ENCODE assay signal across 8 cellular contexts in genomic region chr14:24194873-24195185, GRCh38. TPM values are rescaled to one million over a fixed set of nuclear protein-coding genes. Genes with fewer than 3 reads are reported as not detected.
DNase-seq lines count a peak whose midpoint lies in the region; ATAC-seq and TF ChIP-seq lines count a peak whose summit lies in the region.

No MANE protein-coding gene starts in this region.

- peaks cover 53% of the 10 kb centered on the region for H3K79me2 ChIP-seq in DOHH2 (ENCODE audit: control insufficient read depth, low read length)

- CTCF ChIA-PET in T-cell (lab: Charles Lee), result interaction anchor here in 1 of 2 donors (1.4 kb wide), 1 partner anchor 237 kb away, joined by 5 read pairs; no protein-coding TSS in a partner anchor

- H3K4me1 Mint-ChIP-seq in T-cell, result peaks cover 50 to 64% (median 61%) of the 10 kb centered on the region in 3 donors

- peak overlapping the region; percentile 96 to 98 for H3K27ac Mint-ChIP-seq in T-cell

- peak overlapping the region; percentile 87 to 93 (median 92) for H3K4me3 Mint-ChIP-seq in T-cell

- peak overlapping the region; percentile 78 for H3K4me2 ChIP-seq in DOHH2 (ENCODE audit: low read length)

- no peaks in the 10 kb centered on the region for H3K27me3 ChIP-seq in DOHH2 (ENCODE audit: control insufficient read depth, low read length)
- H3K27me3 ChIP-seq in prostate gland (replicated peaks; ENCODE audit: insufficient read depth), result no peaks in the 10 kb centered on the region

- TF ChIP-seq POLR2A in prostate gland (IDR thresholded peaks at IDR 0.05), result no peak

- H3K4me3 ChIP-seq in DOHH2 (ENCODE audit: low read length), result peak overlapping the region; percentile 87
- peak overlapping the region; percentile 69 for H3K4me3 ChIP-seq in fibroblast of mammary gland (ENCODE audit: control insufficient read depth, low read depth, low read length)
- peak overlapping the region; percentile 56 to 85 for H3K4me3 ChIP-seq in prostate gland

- POLR2A ChIA-PET in T-cell (lab: Charles Lee), result interaction anchor here in 1 of 2 donors (0.7 to 3.7 kb wide), 3 partner anchors 10 to 17 kb away, joined by 3 to 17 read pairs (median 16); partner anchors contain the start of gene CHMP4A

- no peaks in the 10 kb centered on the region for H3K9me3 Mint-ChIP-seq in T-cell

- H3K9me3 ChIP-seq in DOHH2 (ENCODE audit: control insufficient read depth, insufficient read depth, low read length) (no peaks in the 10 kb centered on the region), prostate gland (no peaks in the 10 kb centered on the region)

- WGBS in prostate gland, result 40% methylated on average over 8 of the region's 8 CpGs

- H3K4me1 ChIP-seq in DOHH2 (ENCODE audit: control insufficient read depth, low read length) (peaks cover 29% of the 10 kb centered on the region), prostate gland (replicated peaks) (no peaks in the 10 kb centered on the region)

- DNase-seq in T-cell (no peak), fibroblast of mammary gland (ENCODE audit: low read depth) (no peak), prostate gland (ENCODE audit: low spot score) (no peak), NCI-H510A (lab: John Stamatoyannopoulos, UW) (no peak), midbrain (lab: John Stamatoyannopoulos, UW) (no peak)

- no peaks in the 10 kb centered on the region for H3K9me2 ChIP-seq in DOHH2 (replicated peaks; ENCODE audit: control insufficient read depth, low read length)

- intact Hi-C loops in prostate gland (cut with DNase I), result no loop called here

- ATAC-seq in T-cell (replicated peaks in 1 of 4), result no peak
- ATAC-seq in GM19463 (IDR thresholded peaks at IDR 0.05; ENCODE audit: unreplicated experiment), result no peak
- no peak for ATAC-seq in HG03097 (IDR thresholded peaks at IDR 0.05; ENCODE audit: low FRiP score, unreplicated experiment)

- H3K36me3 ChIP-seq in DOHH2 (ENCODE audit: control insufficient read depth, low read length), result peaks cover 48% of the 10 kb centered on the region
- no peaks in the 10 kb centered on the region for H3K36me3 ChIP-seq in prostate gland

- peaks cover 25% of the 10 kb centered on the region for H3K36me3 Mint-ChIP-seq in T-cell

- peak overlapping the region; percentile 78 for H3K27ac ChIP-seq in DOHH2 (ENCODE audit: low read depth, low read length)
- H3K27ac ChIP-seq in prostate gland, result peak overlapping the region; percentile 89 to 92

- H3K27me3 Mint-ChIP-seq in T-cell, result no peaks in the 10 kb centered on the region

- TF ChIP-seq CTCF in DOHH2 (IDR thresholded peaks at IDR 0.05; ENCODE audit: low read depth, low read length, poor library complexity, severe bottlenecking) (no peak), fibroblast of mammary gland (conservative IDR thresholded peaks at IDR 0.05; ENCODE audit: control insufficient read depth, insufficient read depth, low read depth, low read length) (no peak), prostate gland (IDR thresholded peaks at IDR 0.05) (no peak)

- no peaks in the 10 kb centered on the region for H4K20me1 ChIP-seq in DOHH2 (ENCODE audit: control insufficient read depth, insufficient read depth, low read depth, low read length)

- H3F3A ChIP-seq in DOHH2 (ENCODE audit: control insufficient read depth, insufficient read depth), result peaks cover 19% of the 10 kb centered on the region

RNA-seq across cellular contexts. Expression of gene TM9SF1, which starts 0.4 kb away (rescaled TPM):
- total RNA-seq in T-cell (10 to 100 TPM; 19.0 to 29.5 (median 21.8) TPM), prostate gland (100 to 1,000 TPM in 1 of 2 donors, 10 to 100 TPM in 1; 68.9 to 113 TPM)

RNA-seq across cellular contexts. Expression of gene IPO4, which starts 6.2 kb away (rescaled TPM):
- 10 to 100 TPM; 34.4 to 53.4 (median 39.6) TPM for total RNA-seq in T-cell
- 10 to 100 TPM; 42.6 to 44.5 TPM for total RNA-seq in prostate gland

RNA-seq across cellular contexts. Expression of gene TSSK4, which starts 10.7 kb away (rescaled TPM):
- 1 to 10 TPM in 2 of 5 donors, under 1 TPM in 3; 0.35 to 1.4 (median 0.44) TPM for total RNA-seq in T-cell
- 1 to 10 TPM in 1 of 2 donors, not detected in 1; 1.2 TPM for total RNA-seq in prostate gland

RNA-seq across cellular contexts. Expression of gene CHMP4A, which starts 18.5 kb away (rescaled TPM):
- 10 to 100 TPM; 81.9 to 99.6 (median 92.8) TPM for total RNA-seq in T-cell
- total RNA-seq in prostate gland, result 10 to 100 TPM; 61.5 to 66.8 TPM

RNA-seq across cellular contexts. Expression of gene MDP1, which starts 21.0 kb away (rescaled TPM):
- total RNA-seq in T-cell (10 to 100 TPM in 3 of 5 donors, 1 to 10 TPM in 2; 7.2 to 17.5 (median 12.1) TPM), prostate gland (10 to 100 TPM; 19.1 to 25.5 TPM)
